Comparison of ENCODE assay signal across 19 cellular contexts in the genomic region with DNA sequence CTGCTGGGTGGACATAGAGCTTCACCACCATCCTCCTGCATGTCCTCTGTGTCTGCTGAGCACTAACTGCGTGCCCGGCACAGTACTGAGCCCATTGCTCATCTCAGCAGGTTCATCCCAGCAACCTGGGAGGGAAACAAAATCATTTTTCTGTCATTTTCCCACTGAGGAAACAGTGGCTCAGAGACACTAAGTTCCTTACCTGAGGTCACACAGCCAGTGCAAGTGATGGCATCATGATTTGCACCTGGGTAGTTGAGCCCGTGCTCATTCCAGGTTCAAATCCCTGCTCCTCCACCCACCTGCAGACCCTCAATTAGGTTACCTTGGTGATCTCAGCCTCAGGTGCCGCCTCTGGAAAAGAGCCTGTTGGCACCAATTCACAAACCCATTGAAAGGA. TPM values are rescaled to one million over a fixed set of nuclear protein-coding genes. Genes with fewer than 3 reads are reported as not detected.
A peak's percentile ranks its signal among the peaks of the same experiment; 100 is the strongest.
DNase-seq lines count a peak whose midpoint lies in the region; ATAC-seq, FAIRE-seq and TF ChIP-seq lines count a peak whose summit lies in the region.
"Had no signal": no experiment of that assay in that cellular context is flagged by ENCODE, and none has a peak within 500 bp of the region (broad histone marks: within the 10 kb centered on the region; RNA-seq: fewer than 3 reads in every experiment).

No MANE protein-coding gene starts in this region.

- H3K4me1 ChIP-seq in HCT116 (ENCODE audit: control insufficient read depth in 1 of 2, insufficient read depth in 2 of 2, low read length in 2 of 2): peaks cover 5 to 16% of the 10 kb centered on the region in 2 experiments; a peak in 2 of 4 replicates
- H3K4me1 ChIP-seq in K562 (replicated peaks in 1 of 2; ENCODE audit: control insufficient read depth in 2 of 2, insufficient read depth in 2 of 2, low read length in 2 of 2): peaks cover 0 to 4% of the 10 kb centered on the region in 2 experiments; a peak in 2 of 5 replicates
- H3K4me1 ChIP-seq in hepatocyte (ENCODE audit: insufficient read depth): no peaks in the 10 kb centered on the region
- H3K4me1 ChIP-seq: BE2C had no signal

- H3K4me1 Mint-ChIP-seq in osteocyte (ENCODE audit: unreplicated experiment): no peaks in the 10 kb centered on the region
- H3K4me1 Mint-ChIP-seq: CD8-positive, alpha-beta memory T cell had no signal

- CTCF ChIA-PET in HCT116 (lab: Charles Lee): no interaction called here
- CTCF ChIA-PET in K562 (lab: Yijun Ruan, JAX; ENCODE audit: low intra/inter-chr PET ratio): no interaction called here

- in situ Hi-C loops in K562 (cut with MboI): no loop called here

- H3K4me2 ChIP-seq in HCT116 (ENCODE audit: low read length) (peak overlapping the region; percentile 75; the same call in 1 of the 2 replicates), K562 (ENCODE audit: insufficient read depth, low read length) (peak overlapping the region; percentile 88), hepatocyte (no peak overlapping the region)

- no peaks in the 10 kb centered on the region for H3K9me2 ChIP-seq in HCT116 (ENCODE audit: insufficient read depth)
- no peaks in the 10 kb centered on the region for H3K9me2 ChIP-seq in hepatocyte (replicated peaks; ENCODE audit: insufficient read depth)

- H4K20me1 ChIP-seq in HCT116 (ENCODE audit: insufficient read depth) (no peaks in the 10 kb centered on the region), K562 (replicated peaks; ENCODE audit: control insufficient read depth, insufficient read depth, low read length) (no peaks in the 10 kb centered on the region; the same call in 1 of the 2 replicates), hepatocyte (ENCODE audit: insufficient read depth, poor library complexity, severe bottlenecking) (no peaks in the 10 kb centered on the region)

- DNase-seq in HCT116 (ENCODE audit: low read depth, low spot score) (no peak), K562 (ENCODE audit: extremely low read depth in 1 of 4, low spot score in 3 of 4) (no peak), posterior vena cava (ENCODE audit: low spot score) (peak; percentile 58), Right ventricle myocardium superior (no peak), osteocyte (ENCODE audit: extremely low spot score, unreplicated experiment) (no peak), hepatocyte (ENCODE audit: low spot score) (no peak)
- DNase-seq: ACHN; BE2C; C1 segment of cervical spinal cord; CD4-positive, CD25-positive, alpha-beta regulatory T cell; CD8-positive, alpha-beta memory T cell; COR-L47; DMS 273 treated with DMSO at 0.1 percent for 48 hours; GM23248; HCEC 1CT had no signal

- intact Hi-C loops in HCT116 (cut with micrococcal nuclease): no loop called here
- intact Hi-C loops in K562 (cut with micrococcal nuclease): no loop called here
- intact Hi-C loops in posterior vena cava (cut with DNase I): no loop called here
- intact Hi-C loops in Right ventricle myocardium superior (cut with DNase I): no loop called here

- H3K27me3 ChIP-seq in HCT116 (ENCODE audit: insufficient read depth, low read length): no peaks in the 10 kb centered on the region
- H3K27me3 ChIP-seq in K562 (ENCODE audit: control insufficient read depth in 2 of 2, insufficient read depth in 2 of 2, low read length in 2 of 2): no peaks in the 10 kb centered on the region
- H3K27me3 ChIP-seq in hepatocyte: no peaks in the 10 kb centered on the region
- H3K27me3 ChIP-seq: BE2C had no signal

- no peak overlapping the region for H3K27ac Mint-ChIP-seq in osteocyte (ENCODE audit: unreplicated experiment)
- H3K27ac Mint-ChIP-seq: CD8-positive, alpha-beta memory T cell had no signal

- TF ChIP-seq EP300 in K562 (IDR thresholded peaks at IDR 0.05; ENCODE audit: low read length): no peak

- H2AFZ ChIP-seq in HCT116 (ENCODE audit: low read depth, low read length, poor library complexity, severe bottlenecking) (no peak overlapping the region), K562 (ENCODE audit: low read depth, low read length) (no peak overlapping the region), hepatocyte (no peak overlapping the region)
- H2AFZ ChIP-seq: GM23248 had no signal

- peaks cover 0 to 2% of the 10 kb centered on the region in 2 experiments; a peak in 1 of 4 replicates for H3K36me3 ChIP-seq in HCT116 (ENCODE audit: control insufficient read depth in 1 of 2, insufficient read depth in 2 of 2, low read length in 2 of 2)
- H3K36me3 ChIP-seq in K562 (ENCODE audit: control insufficient read depth, insufficient read depth, low read length): peaks cover 3% of the 10 kb centered on the region; the same call in 1 of the 3 replicates
- H3K36me3 ChIP-seq in hepatocyte (replicated peaks; ENCODE audit: insufficient read depth, low read depth): no peaks in the 10 kb centered on the region

- POLR2A ChIA-PET in HCT116 (lab: Charles Lee): no interaction called here
- POLR2A ChIA-PET in K562 (lab: Yijun Ruan, JAX): interaction anchor here (1.4 kb wide), 1 partner anchor 34 kb away, joined by 3 read pairs; no protein-coding TSS in a partner anchor

- no peaks in the 10 kb centered on the region for H3K27me3 Mint-ChIP-seq in osteocyte (ENCODE audit: unreplicated experiment)
- H3K27me3 Mint-ChIP-seq: CD4-positive, CD25-positive, alpha-beta regulatory T cell; CD8-positive, alpha-beta memory T cell had no signal

- H3K79me2 ChIP-seq in HCT116 (ENCODE audit: insufficient read depth, low read length) (peaks cover 14% of the 10 kb centered on the region; the same call in 1 of the 2 replicates), K562 (ENCODE audit: control insufficient read depth, insufficient read depth, low read length) (peaks cover 21% of the 10 kb centered on the region; the same call in 2 of the 3 replicates), hepatocyte (no peaks in the 10 kb centered on the region)

- H3K9me1 ChIP-seq in K562 (ENCODE audit: control insufficient read depth, insufficient read depth, low read length): peaks cover 3% of the 10 kb centered on the region

- FAIRE-seq in K562 (lab: Jason Lieb, UNC): no peak
- FAIRE-seq: A204.1, G401.6, GM12891, GM18507 had no signal

- ATAC-seq in HCT116 (no peak), K562 (no peak), Right ventricle myocardium superior (ENCODE audit: poor library complexity) (no peak)

- TF ChIP-seq POLR2A in HCT116 (IDR thresholded peaks at IDR 0.05; ENCODE audit: borderline replicate concordance, extremely low read depth, insufficient read depth, insufficient read length): no peak
- TF ChIP-seq POLR2A in K562 (conservative IDR thresholded peaks at IDR 0.05): no peak

- H3K9me3 ChIP-seq in HCT116 (ENCODE audit: control insufficient read depth in 1 of 2, insufficient read depth in 1 of 2, low read depth in 1 of 2, low read length in 2 of 2) (no peaks in the 10 kb centered on the region), K562 (replicated peaks; ENCODE audit: control insufficient read depth, insufficient read depth, low read depth, low read length) (no peaks in the 10 kb centered on the region), hepatocyte (ENCODE audit: low read depth) (no peaks in the 10 kb centered on the region)
- H3K9me3 ChIP-seq: BE2C had no signal

- H3K9ac ChIP-seq in HCT116 (ENCODE audit: low read length): no peak overlapping the region
- peak overlapping the region; percentile 62 to 88; a peak in 1 of 4 replicates for H3K9ac ChIP-seq in K562 (ENCODE audit: insufficient read depth in 1 of 2, low read depth in 2 of 2, low read length in 2 of 2)
- H3K9ac ChIP-seq: GM23248 had no signal

- no peak for TF ChIP-seq RAD21 in HCT116 (IDR thresholded peaks at IDR 0.05; ENCODE audit: low read depth)
- no peak for TF ChIP-seq RAD21 in K562 (CRISPR knock-in tag; conservative IDR thresholded peaks at IDR 0.05 in 1 of 2, IDR thresholded peaks at IDR 0.05 in 1 of 2)

- H3K27ac ChIP-seq in HCT116 (ENCODE audit: low read depth, low read length) (no peak overlapping the region), K562 (ENCODE audit: extremely low read depth, low read depth, low read length) (no peak overlapping the region), hepatocyte (no peak overlapping the region)
- H3K27ac ChIP-seq: GM23248 had no signal

- H3K36me3 Mint-ChIP-seq in osteocyte (ENCODE audit: unreplicated experiment): no peaks in the 10 kb centered on the region

- H3K4me3 Mint-ChIP-seq in osteocyte (ENCODE audit: unreplicated experiment): no peak overlapping the region

- RAD21 ChIA-PET in HCT116 (lab: Charles Lee; ENCODE audit: low non-redundant PET in 1 of 2, low total read pairs in 2 of 2, uncharacterized antibody in 2 of 2, unreplicated experiment in 2 of 2): no interaction called here

- H3K4me3 ChIP-seq in HCT116 (replicated peaks in 1 of 2; ENCODE audit: low read depth in 1 of 2, low read length in 2 of 2) (no peak overlapping the region), K562 (peak overlapping the region; percentile 62), hepatocyte (no peak overlapping the region)
- H3K4me3 ChIP-seq: GM23248 had no signal

- BruUV-seq in HCT116 (replicated peaks; lab: Mats Ljungman, UMichigan): no TSS peak
- BruUV-seq in K562 (replicated peaks; lab: Mats Ljungman, UMichigan): TSS peak; percentile 41

- TF ChIP-seq CTCF in HCT116 (IDR thresholded peaks at IDR 0.05 in 2 of 3, conservative IDR thresholded peaks at IDR 0.05 in 1 of 3; ENCODE audit: borderline replicate concordance in 1 of 3, insufficient read depth in 1 of 3, low read depth in 2 of 3, low read length in 2 of 3): no peak
- no peak for TF ChIP-seq CTCF in K562 (IDR thresholded peaks at IDR 0.05 in 2 of 3, conservative IDR thresholded peaks at IDR 0.05 in 1 of 3; ENCODE audit: insufficient read depth in 2 of 3, low read depth in 1 of 3, low read length in 3 of 3)
- no peak for TF ChIP-seq CTCF in osteocyte (IDR thresholded peaks at IDR 0.05)
- TF ChIP-seq CTCF in hepatocyte (IDR thresholded peaks at IDR 0.05; ENCODE audit: poor library complexity): no peak

- no peaks in the 10 kb centered on the region for H3K9me3 Mint-ChIP-seq in osteocyte (ENCODE audit: unreplicated experiment)
- H3K9me3 Mint-ChIP-seq: CD8-positive, alpha-beta memory T cell had no signal

- WGBS in K562 (ENCODE audit: insufficient coverage, low coverage, missing lambda C conversion rate): 49% methylated on average over 4 of the region's 4 CpGs
- WGBS in hepatocyte (ENCODE audit: low lambda C conversion rate, missing lambda C conversion rate): 100% methylated on average over 4 of the region's 4 CpGs

RNA-seq across cellular contexts. Expression of a gene that starts 23.4 kb away (rescaled TPM):
- total RNA-seq in HCT116 (2021; ENCODE audit: unreplicated experiment): 34.9 TPM
- 9.3 and 12.1 TPM in 2 replicates for polyA plus RNA-seq in HCT116 (2012)
- total RNA-seq in K562 (2011; cell fraction: chromatin; rRNA removed; ENCODE audit: low replicate concordance): 16.0 and 21.8 TPM in 2 replicates
- total RNA-seq in K562 (2011; cell fraction: nucleolus; rRNA removed): 12.7 and 13.2 TPM in 2 replicates
- 18.5 and 28.9 TPM in 2 replicates for total RNA-seq in K562 (2011; cell fraction: nucleoplasm; rRNA removed)
- total RNA-seq in K562 (2014; rRNA removed): 7.9 and 9.8 TPM in 2 replicates
- 9.5 and 10.5 TPM in 2 replicates for total RNA-seq in K562 (2014; rRNA removed; fragmentation: Illumina TruSeq; extraction: Trizol)
- 11.3 and 12.0 TPM in 2 replicates for total RNA-seq in K562 (2015; rRNA removed; fragmentation: Illumina TruSeq; extraction: Trizol)
- total RNA-seq in K562 (2021): 23.5 and 26.3 TPM in 2 replicates
- 8.5 and 14.1 TPM in 2 replicates for polyA plus RNA-seq in K562 (2011; rRNA removed)
- 10.0 and 12.1 TPM in 2 replicates for polyA plus RNA-seq in K562 (2011; cell fraction: cytosol; rRNA removed)
- polyA plus RNA-seq in K562 (2011; cell fraction: nucleus; rRNA removed): 7.1 and 7.3 TPM in 2 replicates
- polyA plus RNA-seq in K562 (2012): 8.7 and 9.8 TPM in 2 replicates
- 3.5 and 3.6 TPM in 2 replicates for polyA plus RNA-seq in K562 (2014; fragmentation: Illumina TruSeq; extraction: Trizol)
- polyA plus RNA-seq in K562 (2014; fragmentation: Nextera tagmentation; extraction: Ambion mirVana): 10 to 100 TPM in 1 of 2 experiments, 1 to 10 TPM in 1; 7.1 to 17.3 TPM
- polyA plus RNA-seq in K562 (2014; rRNA removed): 10.0 and 11.9 TPM in 2 replicates
- polyA minus RNA-seq in K562 (2011; rRNA and poly(A)+ RNA removed): 21.2 TPM in 2 replicates
- polyA minus RNA-seq in K562 (2011; cell fraction: cytosol; rRNA and poly(A)+ RNA removed): 14.4 and 15.7 TPM in 2 replicates
- 1.8 and 3.7 TPM in 2 replicates for polyA minus RNA-seq in K562 (2011; cell fraction: nucleus; rRNA and poly(A)+ RNA removed)
- 1 to 10 TPM; 1.2 to 2.2 TPM for total RNA-seq in posterior vena cava
- 0.62 TPM for total RNA-seq in Right ventricle myocardium superior
- total RNA-seq in osteocyte: 8.2 and 9.6 TPM in 2 replicates
- 2.6 and 2.9 TPM in 2 replicates for total RNA-seq in hepatocyte
- 1.5 and 2.8 TPM in 2 replicates for polyA plus RNA-seq in hepatocyte

RNA-seq across cellular contexts. Expression of a gene that starts 23.6 kb away (rescaled TPM):
- 28.5 TPM for total RNA-seq in HCT116 (2021; ENCODE audit: unreplicated experiment)
- 11.5 and 12.9 TPM in 2 replicates for polyA plus RNA-seq in HCT116 (2012)
- 6.1 and 6.6 TPM in 2 replicates for total RNA-seq in K562 (2011; cell fraction: chromatin; rRNA removed; ENCODE audit: low replicate concordance)
- total RNA-seq in K562 (2011; cell fraction: nucleolus; rRNA removed): 5.5 and 5.7 TPM in 2 replicates
- total RNA-seq in K562 (2011; cell fraction: nucleoplasm; rRNA removed): 6.2 and 9.8 TPM in 2 replicates
- total RNA-seq in K562 (2014; rRNA removed): 11.9 and 15.2 TPM in 2 replicates
- 7.0 and 7.9 TPM in 2 replicates for total RNA-seq in K562 (2014; rRNA removed; fragmentation: Illumina TruSeq; extraction: Trizol)
- total RNA-seq in K562 (2015; rRNA removed; fragmentation: Illumina TruSeq; extraction: Trizol): 8.8 and 8.9 TPM in 2 replicates
- 19.1 and 20.0 TPM in 2 replicates for total RNA-seq in K562 (2021)
- 8.0 TPM in 2 replicates for polyA plus RNA-seq in K562 (2011; rRNA removed)
- 8.2 and 11.5 TPM in 2 replicates for polyA plus RNA-seq in K562 (2011; cell fraction: cytosol; rRNA removed)
- polyA plus RNA-seq in K562 (2011; cell fraction: nucleus; rRNA removed): 4.8 and 6.7 TPM in 2 replicates
- polyA plus RNA-seq in K562 (2012): 9.2 and 17.4 TPM in 2 replicates
- polyA plus RNA-seq in K562 (2014; fragmentation: Illumina TruSeq; extraction: Trizol): 8.0 and 11.1 TPM in 2 replicates
- polyA plus RNA-seq in K562 (2014; fragmentation: Nextera tagmentation; extraction: Ambion mirVana): 1 to 10 TPM; 1.1 to 1.9 TPM
- 6.3 and 9.1 TPM in 2 replicates for polyA plus RNA-seq in K562 (2014; rRNA removed)
- polyA minus RNA-seq in K562 (2011; rRNA and poly(A)+ RNA removed): 11.1 and 11.8 TPM in 2 replicates
- polyA minus RNA-seq in K562 (2011; cell fraction: cytosol; rRNA and poly(A)+ RNA removed): 6.8 and 7.4 TPM in 2 replicates
- polyA minus RNA-seq in K562 (2011; cell fraction: nucleus; rRNA and poly(A)+ RNA removed): 3.2 and 3.8 TPM in 2 replicates
- total RNA-seq in posterior vena cava: 10 to 100 TPM; 13.9 to 18.1 TPM
- 8.0 TPM for total RNA-seq in Right ventricle myocardium superior
- 36.9 and 37.7 TPM in 2 replicates for total RNA-seq in osteocyte
- total RNA-seq in hepatocyte: 94.5 and 95.2 TPM in 2 replicates
- polyA plus RNA-seq in hepatocyte: 36.0 and 42.2 TPM in 2 replicates
